In the genomic region with DNA sequence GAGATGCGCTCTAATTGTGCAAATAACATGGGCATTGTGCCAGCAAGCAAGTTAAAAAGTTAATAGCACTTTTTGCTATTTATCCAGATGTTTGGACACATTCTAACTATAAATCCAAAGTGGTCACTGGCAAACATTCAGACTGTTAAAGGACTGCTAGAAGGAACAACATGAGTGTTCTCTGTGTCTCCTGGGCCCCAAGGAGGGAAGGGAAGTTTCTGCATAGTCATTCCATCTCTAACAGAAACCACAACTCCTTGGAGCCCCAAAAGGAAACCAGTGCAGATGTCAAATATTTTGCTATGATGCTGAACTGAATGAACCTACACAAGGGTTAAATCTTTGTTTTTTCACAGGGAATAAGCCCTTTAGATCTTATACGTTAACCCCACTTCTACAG, we compare ENCODE assay signal across 11 cellular contexts.
DNase-seq lines count a peak whose midpoint lies in the region; ATAC-seq and TF ChIP-seq lines count a peak whose summit lies in the region.
"Had no signal": no experiment of that assay in that cellular context is flagged by ENCODE, and none has a peak within 500 bp of the region (broad histone marks: within the 10 kb centered on the region; RNA-seq: fewer than 3 reads in every experiment).

No MANE protein-coding gene starts in this region.

- H3K4me3 Mint-ChIP-seq in activated T-cell treated with anti-CD3 and anti-CD28 coated beads, Interleukin-2, amount 50 U/mL, for 72 hours: peak overlapping the region in 1 of 2 donors; percentile 47

- no peaks in the 10 kb centered on the region for H3K9me3 ChIP-seq in testis
- H3K9me3 ChIP-seq: ovary had no signal

- no peaks in the 10 kb centered on the region for H3K36me3 Mint-ChIP-seq in activated T-cell treated with anti-CD3 and anti-CD28 coated beads, Interleukin-2, amount 50 U/mL, for 72 hours (ENCODE audit: insufficient read depth in 2 of 2)

- H3K27ac Mint-ChIP-seq in activated T-cell treated with anti-CD3 and anti-CD28 coated beads, Interleukin-2, amount 50 U/mL, for 72 hours: no peak overlapping the region

- H3K27me3 Mint-ChIP-seq in activated T-cell treated with anti-CD3 and anti-CD28 coated beads, Interleukin-2, amount 50 U/mL, for 72 hours (ENCODE audit: low read depth): peaks cover 17% of the 10 kb centered on the region

- intact Hi-C loops in testis (cut with DNase I; ENCODE audit: low total_unique reads): no loop called here

- no peak for TF ChIP-seq POLR2A in testis (IDR thresholded peaks at IDR 0.05)

- peaks cover 0 to 5% of the 10 kb centered on the region in 2 donors for H3K9me3 Mint-ChIP-seq in activated T-cell treated with anti-CD3 and anti-CD28 coated beads, Interleukin-2, amount 50 U/mL, for 72 hours

- H3K4me3 ChIP-seq in testis: no peak overlapping the region
- H3K4me3 ChIP-seq: ovary had no signal

- peaks cover 33% of the 10 kb centered on the region for H3K4me1 Mint-ChIP-seq in activated T-cell treated with anti-CD3 and anti-CD28 coated beads, Interleukin-2, amount 50 U/mL, for 72 hours (ENCODE audit: low read depth)

- DNase-seq in activated T-cell treated with anti-CD3 and anti-CD28 coated beads, Interleukin-2, amount 50 U/mL, for 72 hours: peak; percentile 10 to 14
- DNase-seq in activated T-cell treated with anti-CD3 and anti-CD28 coated beads, Interleukin-2, amount 50 U/mL, for 48 hours: no peak
- DNase-seq in SKM-1 treated with dmso at 0.1 percent for 144 hours (lab: John Stamatoyannopoulos, UW; ENCODE audit: unreplicated experiment) (peak; percentile 44), testis (peak; percentile 33), NK-92 (lab: John Stamatoyannopoulos, UW; ENCODE audit: unreplicated experiment) (no peak)
- DNase-seq in NK-92 treated with Interleukin-12 subunit alpha and Interleukin-12 subunit beta, amount 100 ng/mL, for 24 hours (lab: John Stamatoyannopoulos, UW): no peak
- no peak for DNase-seq in activated CD8-positive, alpha-beta memory T cell treated with anti-CD3 and anti-CD28 coated beads, Interleukin-2, amount 50 U/mL, for 4 hours
- DNase-seq: activated T-cell treated with anti-CD3 and anti-CD28 coated beads, Interleukin-2, amount 50 U/mL, for 1 hour; glutamatergic neuron; ovary had no signal

- WGBS in testis, 2 donors: 43 to 54% methylated on average over 2 of the region's 2 CpGs

- no peaks in the 10 kb centered on the region for H3K27me3 ChIP-seq in testis
- H3K27me3 ChIP-seq: ovary had no signal

- TF ChIP-seq CTCF in testis (IDR thresholded peaks at IDR 0.05): no peak

- ATAC-seq in activated T-cell treated with anti-CD3 and anti-CD28 coated beads, Interleukin-2, amount 50 U/mL, for 72 hours (replicated peaks in 1 of 2): peak; percentile 30 to 36
- peak; percentile 54 for ATAC-seq in HG02943 (IDR thresholded peaks at IDR 0.05; ENCODE audit: low read depth, unreplicated experiment)

- no peak overlapping the region for H3K27ac ChIP-seq in testis
- H3K27ac ChIP-seq: ovary had no signal

- no peaks in the 10 kb centered on the region for H3K4me1 ChIP-seq in testis

- no peaks in the 10 kb centered on the region for H3K36me3 ChIP-seq in testis (ENCODE audit: low read depth, missing control alignments)
- H3K36me3 ChIP-seq: ovary had no signal

Comparison
In these comparisons a context has a peak if more than half of its experiments do, and no peak if none do; other contexts are left out.
1. DNase-seq: peak in activated T-cell treated with anti-CD3 and anti-CD28 coated beads, Interleukin-2, amount 50 U/mL, for 72 hours (2 of 2), SKM-1 treated with dmso at 0.1 percent for 144 hours (single experiment) and testis (single experiment); none in activated T-cell treated with anti-CD3 and anti-CD28 coated beads, Interleukin-2, amount 50 U/mL, for 48 hours (0 of 2), NK-92 (single experiment), NK-92 treated with Interleukin-12 subunit alpha and Interleukin-12 subunit beta, amount 100 ng/mL, for 24 hours (single experiment) and activated CD8-positive, alpha-beta memory T cell treated with anti-CD3 and anti-CD28 coated beads, Interleukin-2, amount 50 U/mL, for 4 hours (single experiment).